Comparison of ENCODE assay signal across 1 cellular context in the genomic region with DNA sequence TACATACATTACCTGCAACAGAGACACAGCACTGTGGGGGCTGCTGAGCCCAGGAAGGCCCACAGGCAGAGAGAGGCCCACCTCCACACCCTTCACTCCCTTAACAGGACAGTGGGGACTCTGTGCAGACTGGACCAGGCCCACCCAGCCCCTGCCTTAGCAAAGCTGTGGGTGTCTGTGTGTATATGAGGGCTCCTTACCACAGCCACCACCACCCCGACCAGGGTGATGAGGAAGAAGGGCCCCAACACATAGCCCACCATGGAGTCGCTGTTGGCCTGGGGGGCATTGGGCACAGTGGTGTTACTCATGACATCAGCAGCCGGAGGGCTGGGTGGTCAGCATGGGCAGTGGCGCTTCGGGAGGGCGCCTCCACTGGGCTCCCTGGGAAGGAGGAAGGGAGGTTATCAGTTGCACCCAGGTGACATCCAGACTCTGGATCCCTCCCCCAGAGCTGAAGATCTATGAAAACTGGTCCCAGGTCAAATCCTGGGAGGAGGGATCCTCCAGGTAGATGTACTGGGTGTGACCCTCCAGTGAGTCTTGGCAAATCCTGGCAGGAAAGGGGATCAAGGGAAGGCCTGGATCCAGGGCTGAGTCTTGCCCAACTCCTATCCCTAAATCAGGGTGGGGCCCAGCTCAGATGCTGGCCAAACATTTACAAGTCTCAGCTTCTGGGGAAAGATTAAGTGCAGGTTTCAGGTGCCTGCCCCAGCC.
TF ChIP-seq lines count a peak whose summit lies in the region.

No MANE protein-coding gene starts in this region.

TF ChIP-seq in GM23338, 12 proteins besides CTCF, POLR2A, EP300 and RAD21 (continued from another document):
- TF ChIP-seq, protein P1, sequence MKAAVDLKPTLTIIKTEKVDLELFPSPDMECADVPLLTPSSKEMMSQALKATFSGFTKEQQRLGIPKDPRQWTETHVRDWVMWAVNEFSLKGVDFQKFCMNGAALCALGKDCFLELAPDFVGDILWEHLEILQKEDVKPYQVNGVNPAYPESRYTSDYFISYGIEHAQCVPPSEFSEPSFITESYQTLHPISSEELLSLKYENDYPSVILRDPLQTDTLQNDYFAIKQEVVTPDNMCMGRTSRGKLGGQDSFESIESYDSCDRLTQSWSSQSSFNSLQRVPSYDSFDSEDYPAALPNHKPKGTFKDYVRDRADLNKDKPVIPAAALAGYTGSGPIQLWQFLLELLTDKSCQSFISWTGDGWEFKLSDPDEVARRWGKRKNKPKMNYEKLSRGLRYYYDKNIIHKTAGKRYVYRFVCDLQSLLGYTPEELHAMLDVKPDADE (IDR thresholded peaks at IDR 0.05) = no peak
- TF ChIP-seq CREB1 (CRISPR knock-in tag; IDR thresholded peaks at IDR 0.05; ENCODE audit: low read depth) (no peak), EZH2phosphoT487 (IDR thresholded peaks at IDR 0.05; ENCODE audit: unreplicated experiment) (no peak), EZH2 (IDR thresholded peaks at IDR 0.05; ENCODE audit: low read depth, unreplicated experiment) (no peak)
- TF ChIP-seq, protein P2, sequence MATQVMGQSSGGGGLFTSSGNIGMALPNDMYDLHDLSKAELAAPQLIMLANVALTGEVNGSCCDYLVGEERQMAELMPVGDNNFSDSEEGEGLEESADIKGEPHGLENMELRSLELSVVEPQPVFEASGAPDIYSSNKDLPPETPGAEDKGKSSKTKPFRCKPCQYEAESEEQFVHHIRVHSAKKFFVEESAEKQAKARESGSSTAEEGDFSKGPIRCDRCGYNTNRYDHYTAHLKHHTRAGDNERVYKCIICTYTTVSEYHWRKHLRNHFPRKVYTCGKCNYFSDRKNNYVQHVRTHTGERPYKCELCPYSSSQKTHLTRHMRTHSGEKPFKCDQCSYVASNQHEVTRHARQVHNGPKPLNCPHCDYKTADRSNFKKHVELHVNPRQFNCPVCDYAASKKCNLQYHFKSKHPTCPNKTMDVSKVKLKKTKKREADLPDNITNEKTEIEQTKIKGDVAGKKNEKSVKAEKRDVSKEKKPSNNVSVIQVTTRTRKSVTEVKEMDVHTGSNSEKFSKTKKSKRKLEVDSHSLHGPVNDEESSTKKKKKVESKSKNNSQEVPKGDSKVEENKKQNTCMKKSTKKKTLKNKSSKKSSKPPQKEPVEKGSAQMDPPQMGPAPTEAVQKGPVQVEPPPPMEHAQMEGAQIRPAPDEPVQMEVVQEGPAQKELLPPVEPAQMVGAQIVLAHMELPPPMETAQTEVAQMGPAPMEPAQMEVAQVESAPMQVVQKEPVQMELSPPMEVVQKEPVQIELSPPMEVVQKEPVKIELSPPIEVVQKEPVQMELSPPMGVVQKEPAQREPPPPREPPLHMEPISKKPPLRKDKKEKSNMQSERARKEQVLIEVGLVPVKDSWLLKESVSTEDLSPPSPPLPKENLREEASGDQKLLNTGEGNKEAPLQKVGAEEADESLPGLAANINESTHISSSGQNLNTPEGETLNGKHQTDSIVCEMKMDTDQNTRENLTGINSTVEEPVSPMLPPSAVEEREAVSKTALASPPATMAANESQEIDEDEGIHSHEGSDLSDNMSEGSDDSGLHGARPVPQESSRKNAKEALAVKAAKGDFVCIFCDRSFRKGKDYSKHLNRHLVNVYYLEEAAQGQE (IDR thresholded peaks at IDR 0.05; ENCODE audit: unreplicated experiment) = no peak
